Comparison of ENCODE assay signal across 1 cellular context in genomic region chr17:56887105-56887504, GRCh38.
TF ChIP-seq lines count a peak whose summit lies in the region.

No MANE protein-coding gene starts in this region.

TF ChIP-seq in IMR-90, 13 proteins besides CTCF, POLR2A, EP300 and RAD21:
- no peak for TF ChIP-seq FOS (IDR thresholded peaks at IDR 0.05; ENCODE audit: low read depth, low read length)
- TF ChIP-seq RCOR1 (IDR thresholded peaks at IDR 0.05; ENCODE audit: insufficient replicate concordance, low read length), result no peak
- no peak for TF ChIP-seq RFX5 (IDR thresholded peaks at IDR 0.05; ENCODE audit: low read depth, low read length)
- no peak for TF ChIP-seq NFE2L2 (IDR thresholded peaks at IDR 0.05; ENCODE audit: low read depth, low read length)
- no peak for TF ChIP-seq CHD1 (IDR thresholded peaks at IDR 0.05; ENCODE audit: low read depth, low read length)
- no peak for TF ChIP-seq ELK1 (IDR thresholded peaks at IDR 0.05; ENCODE audit: borderline replicate concordance, low read depth, low read length)
- TF ChIP-seq BHLHE40 (IDR thresholded peaks at IDR 0.05; ENCODE audit: low read depth, low read length), result no peak
- no peak for TF ChIP-seq USF2 (IDR thresholded peaks at IDR 0.05; ENCODE audit: low read depth, low read length)
- TF ChIP-seq SMC3 (IDR thresholded peaks at IDR 0.05; ENCODE audit: low read depth, low read length), result no peak
- no peak for TF ChIP-seq MAZ (IDR thresholded peaks at IDR 0.05; ENCODE audit: borderline replicate concordance, low read depth, low read length)
